In genomic region chr5:115625579-115626443, GRCh38 we compare ENCODE assay signal across 8 cellular contexts. TPM values are rescaled to one million over a fixed set of nuclear protein-coding genes. Genes with fewer than 3 reads are reported as not detected.
DNase-seq lines count a peak whose midpoint lies in the region; ATAC-seq and TF ChIP-seq lines count a peak whose summit lies in the region.

Gene TMED7, minus strand, starts transcription at chr5:115626036. Its CDS starts 244 bp downstream, at chr5:115625792.

- BruUV-seq in PC-3 (replicated peaks; lab: Mats Ljungman, UMichigan), result no TSS peak

- ATAC-seq in GM21576 (IDR thresholded peaks at IDR 0.05; ENCODE audit: unreplicated experiment), result peak; percentile 89
- peak; percentile 92 for ATAC-seq in PC-3

- peak within 1 kb of the TSS; percentile 63 for H3K27ac ChIP-seq in PC-3 (ENCODE audit: low read length)

- no peaks in the 10 kb centered on the region for H3K9me2 ChIP-seq in PC-3 (replicated peaks; ENCODE audit: low read length)

- TF ChIP-seq EP300 in Ishikawa (IDR thresholded peaks at IDR 0.05; ENCODE audit: borderline replicate concordance), result no peak

- no peaks in the 10 kb centered on the region for H3K27me3 ChIP-seq in PC-3 (ENCODE audit: low read length)

- CTCF ChIA-PET in PC-3 (lab: Charles Lee), result interaction anchor here (0.6 kb wide), 1 partner anchor 82 kb away, joined by 3 read pairs; no protein-coding TSS in a partner anchor

- H3K4me2 ChIP-seq in PC-3 (ENCODE audit: low read length), result peak within 1 kb of the TSS; percentile 97

- peaks cover 38% of the 10 kb centered on the region for H4K20me1 ChIP-seq in PC-3 (ENCODE audit: low read length)

- peak within 1 kb of the TSS; percentile 92 for H2AFZ ChIP-seq in PC-3 (ENCODE audit: low read length)

- POLR2A ChIA-PET in PC-3 (lab: Charles Lee; ENCODE audit: unreplicated experiment), result no interaction called here

- H3K9me3 ChIP-seq in PC-3 (ENCODE audit: low read length), result no peaks in the 10 kb centered on the region

- TF ChIP-seq RAD21 in Ishikawa (IDR thresholded peaks at IDR 0.05; ENCODE audit: low read depth), result no peak

- peaks cover under 1% of the 10 kb centered on the region; the same call in 1 of the 2 replicates for H3K36me3 ChIP-seq in PC-3 (ENCODE audit: low read depth, low read length)

- TF ChIP-seq CTCF in PC-3 (conservative IDR thresholded peaks at IDR 0.05; ENCODE audit: low read depth, low read length) (no peak), epithelial cell of proximal tubule (conservative IDR thresholded peaks at IDR 0.05; ENCODE audit: low read depth, low read length) (no peak)

- H3K79me2 ChIP-seq in PC-3 (ENCODE audit: low read length), result peaks cover 50% of the 10 kb centered on the region

- peak; percentile 94 for DNase-seq in DMS114 treated with DMSO at 0.1 percent for 48 hours (lab: John Stamatoyannopoulos, UW; ENCODE audit: unreplicated experiment)
- DNase-seq in PC-3, result peak; percentile 98
- DNase-seq in activated T-cell treated with anti-CD3 and anti-CD28 coated beads for 48 hours (ENCODE audit: low read depth), result peak; percentile 100
- peak; percentile 59 for DNase-seq in epithelial cell of proximal tubule (ENCODE audit: low read depth)
- DNase-seq in mucosa of gallbladder (ENCODE audit: low spot score), result peak; percentile 100
- DNase-seq in stimulated activated CD8-positive, alpha-beta memory T cell treated with anti-CD3 and anti-CD28 coated beads, Interleukin-4, amount 100 ng/mL, for 4 hours (ENCODE audit: low read depth in 2 of 2, low spot score in 1 of 2), result peak; percentile 100

- intact Hi-C loops in PC-3 (cut with micrococcal nuclease), result loop anchor here (2.0 kb wide), 1 partner anchor 15 kb away; no protein-coding TSS in a partner anchor

- H3F3A ChIP-seq in PC-3 (ENCODE audit: low read length, unreplicated experiment), result no peaks in the 10 kb centered on the region

- H3K9ac ChIP-seq in PC-3 (ENCODE audit: low read length), result peak within 1 kb of the TSS; percentile 94

- H3K4me1 ChIP-seq in PC-3 (ENCODE audit: insufficient read depth, low read length), result peaks cover 15% of the 10 kb centered on the region

- H3K4me3 ChIP-seq in PC-3 (ENCODE audit: low read length) (peak within 1 kb of the TSS; percentile 91), epithelial cell of proximal tubule (ENCODE audit: low read depth, low read length) (peak within 1 kb of the TSS; percentile 90)

TF ChIP-seq in Ishikawa, 13 proteins besides CTCF, POLR2A, EP300 and RAD21:
- TF ChIP-seq FOXM1 (IDR thresholded peaks at IDR 0.05; ENCODE audit: borderline replicate concordance, low read depth), result no peak
- TF ChIP-seq EGR1 (IDR thresholded peaks at IDR 0.05), result peak; percentile 93
- peak; percentile 81; the same call in 1 of the 2 replicates for TF ChIP-seq ZBTB7A (IDR thresholded peaks at IDR 0.05; ENCODE audit: low read depth)
- peak; percentile 82 for TF ChIP-seq TAF1 (IDR thresholded peaks at IDR 0.05; ENCODE audit: low read depth)
- TF ChIP-seq TEAD4 (IDR thresholded peaks at IDR 0.05), result no peak
- TF ChIP-seq TCF12 (IDR thresholded peaks at IDR 0.05; ENCODE audit: low read depth), result peak; percentile 32; the same call in 1 of the 2 replicates
- TF ChIP-seq MAX (IDR thresholded peaks at IDR 0.05), result peak; percentile 96
- peak; percentile 67 for TF ChIP-seq USF1 (IDR thresholded peaks at IDR 0.05)
- TF ChIP-seq CREB1 (IDR thresholded peaks at IDR 0.05; ENCODE audit: low read depth), result peak; percentile 51; the same call in 1 of the 2 replicates

RNA-seq across cellular contexts. Expression of gene TMED7, which starts in this region (rescaled TPM):
- 234 and 278 TPM in 2 replicates for total RNA-seq in PC-3 (2014; rRNA removed)
- 74.1 and 86.7 TPM in 2 replicates for total RNA-seq in epithelial cell of proximal tubule
- total RNA-seq in mucosa of gallbladder, result 140 TPM

Comparison
In these comparisons a context has a peak if more than half of its experiments do, and no peak if none do; other contexts are left out.
1. Peak in every context shown above with its lines: DNase-seq, ATAC-seq, H3K4me3 ChIP-seq and H3K27ac ChIP-seq.